In genomic region chr16:77212736-77213541, GRCh38 we compare ENCODE assay signal across 8 cellular contexts. TPM values are rescaled to one million over a fixed set of nuclear protein-coding genes. Genes with fewer than 3 reads are reported as not detected.
DNase-seq lines count a peak whose midpoint lies in the region; ATAC-seq and TF ChIP-seq lines count a peak whose summit lies in the region.

No MANE protein-coding gene starts in this region.

- H3K4me3 ChIP-seq in A673 (ENCODE audit: low read depth, low read length, poor library complexity, severe bottlenecking), result peak overlapping the region; percentile 57
- peak overlapping the region; percentile 79 for H3K4me3 ChIP-seq in neural cell (ENCODE audit: low read length)
- H3K4me3 ChIP-seq in testis, result peak overlapping the region; percentile 56 to 66

- no peaks in the 10 kb centered on the region for H4K20me1 ChIP-seq in neural cell (ENCODE audit: insufficient read depth)

- ATAC-seq in GM18867 (IDR thresholded peaks at IDR 0.05; ENCODE audit: unreplicated experiment) (peak; percentile 67), HG03097 (IDR thresholded peaks at IDR 0.05; ENCODE audit: low FRiP score, unreplicated experiment) (peak; percentile 66), esophagus mucosa (peak; percentile 86)

- 17 to 39% methylated on average over 10 to 55 of the region's 62 CpGs for WGBS in testis, 2 donors

- no peaks in the 10 kb centered on the region for H3F3A ChIP-seq in neural cell (ENCODE audit: insufficient read depth, low read length, poor library complexity, severe bottlenecking)

- DNase-seq in A673 (ENCODE audit: low spot score) (peak; percentile 67), NCI-H748 treated with DMSO at 0.1 percent for 48 hours (lab: John Stamatoyannopoulos, UW) (peak; percentile 19), testis (peak; percentile 71)
- peak; percentile 74 for DNase-seq in activated CD8-positive, alpha-beta memory T cell treated with anti-CD3 and anti-CD28 coated beads, Interleukin-2, amount 50 U/mL, for 4 hours

- H2AFZ ChIP-seq in neural cell (ENCODE audit: low read depth, low read length), result peak overlapping the region; percentile 87

- H3K9me3 ChIP-seq in A673 (ENCODE audit: low read depth, low read length, poor library complexity, severe bottlenecking) (no peaks in the 10 kb centered on the region), neural cell (ENCODE audit: low read length) (no peaks in the 10 kb centered on the region), testis (no peaks in the 10 kb centered on the region)

- no peak overlapping the region for H3K27ac ChIP-seq in A673 (ENCODE audit: low read depth, low read length, poor library complexity, severe bottlenecking)
- H3K27ac ChIP-seq in neural cell (ENCODE audit: low read length), result peak overlapping the region; percentile 42
- H3K27ac ChIP-seq in testis, result peak overlapping the region; percentile 10 to 83

- H3K79me2 ChIP-seq in neural cell (replicated peaks; ENCODE audit: insufficient read depth, low read length), result no peaks in the 10 kb centered on the region

- no peak for TF ChIP-seq CTCF in A673 (conservative IDR thresholded peaks at IDR 0.05; ENCODE audit: low read depth, low read length)
- no peak for TF ChIP-seq CTCF in neural cell (IDR thresholded peaks at IDR 0.05; ENCODE audit: poor library complexity, severe bottlenecking)
- no peak for TF ChIP-seq CTCF in testis (IDR thresholded peaks at IDR 0.05)

- no peak for TF ChIP-seq POLR2A in testis (IDR thresholded peaks at IDR 0.05)

- H3K4me1 ChIP-seq in A673 (ENCODE audit: insufficient read depth, low read length, poor library complexity, severe bottlenecking) (peaks cover 4% of the 10 kb centered on the region), testis (no peaks in the 10 kb centered on the region)

- no peak for TF ChIP-seq EP300 in neural cell (conservative IDR thresholded peaks at IDR 0.05; ENCODE audit: poor library complexity, severe bottlenecking)

- H3K36me3 ChIP-seq in A673 (ENCODE audit: insufficient read depth, low read length, poor library complexity, severe bottlenecking), result no peaks in the 10 kb centered on the region
- no peaks in the 10 kb centered on the region for H3K36me3 ChIP-seq in neural cell (ENCODE audit: insufficient read depth, low read length)
- no peaks in the 10 kb centered on the region for H3K36me3 ChIP-seq in testis (ENCODE audit: low read depth, missing control alignments)

- no peak for TF ChIP-seq RAD21 in neural cell (conservative IDR thresholded peaks at IDR 0.05)

- no peaks in the 10 kb centered on the region for H3K9me2 ChIP-seq in neural cell (ENCODE audit: insufficient read depth, low read length)

- intact Hi-C loops in A673 (cut with micrococcal nuclease; ENCODE audit: unreplicated experiment), result no loop called here
- intact Hi-C loops in testis (cut with DNase I; ENCODE audit: low total_unique reads), result no loop called here

- H3K4me2 ChIP-seq in neural cell (ENCODE audit: low read length), result no peak overlapping the region

- peak overlapping the region; percentile 74 for H3K9ac ChIP-seq in neural cell (ENCODE audit: low read length)

- CTCF ChIA-PET in A673 (lab: Charles Lee), result no interaction called here

- H3K27me3 ChIP-seq in A673 (replicated peaks; ENCODE audit: insufficient read depth, low read depth, low read length, poor library complexity) (peaks cover 4% of the 10 kb centered on the region), neural cell (ENCODE audit: insufficient read depth, low read depth, low read length) (peaks cover 5% of the 10 kb centered on the region), testis (no peaks in the 10 kb centered on the region)

- POLR2A ChIA-PET in A673 (lab: Charles Lee; ENCODE audit: low non-redundant PET), result no interaction called here

- BruUV-seq in A673 (replicated peaks; lab: Mats Ljungman, UMichigan), result no TSS peak

TF ChIP-seq in neural cell, 6 proteins besides CTCF, POLR2A, EP300 and RAD21:
- TF ChIP-seq POLR2AphosphoS5 (IDR thresholded peaks at IDR 0.05) (peak; percentile 72), TAF1 (IDR thresholded peaks at IDR 0.05; ENCODE audit: low read depth) (no peak), EZH2 (IDR thresholded peaks at IDR 0.05; ENCODE audit: borderline replicate concordance, insufficient read depth, low read length, poor library complexity, severe bottlenecking) (no peak), MXI1 (conservative IDR thresholded peaks at IDR 0.05; ENCODE audit: poor library complexity, severe bottlenecking) (no peak), REST (IDR thresholded peaks at IDR 0.05; ENCODE audit: borderline replicate concordance) (no peak), SMC3 (conservative IDR thresholded peaks at IDR 0.05; ENCODE audit: poor library complexity) (no peak)

RNA-seq across cellular contexts. Expression of gene SYCE1L, which starts 13.7 kb away (rescaled TPM):
- total RNA-seq in A673 (2021), result 0.63 TPM in 1 of 2 replicates, not detected in the other
- total RNA-seq in esophagus mucosa, result 6.0 TPM
- polyA plus RNA-seq in neural cell, result 1.7 and 3.4 TPM in 2 replicates
- polyA minus RNA-seq in neural cell, result 2.3 TPM in 1 of 2 replicates, not detected in the other
- 1 to 10 TPM; 7.8 to 7.9 TPM for total RNA-seq in testis
- polyA plus RNA-seq in testis (ENCODE audit: insufficient read depth, low read depth, low replicate concordance), result 20.7 TPM

RNA-seq across cellular contexts. Expression of gene MON1B, which starts 21.9 kb away (rescaled TPM):
- total RNA-seq in A673 (2021) (42.9 and 44.1 TPM in 2 replicates), esophagus mucosa (29.0 TPM), testis (10 to 100 TPM; 25.4 to 30.5 TPM)
- polyA plus RNA-seq in neural cell (11.6 and 12.2 TPM in 2 replicates), testis (ENCODE audit: insufficient read depth, low read depth, low replicate concordance) (18.6 TPM)
- 15.1 and 15.9 TPM in 2 replicates for polyA minus RNA-seq in neural cell

Comparison
In these comparisons a context has a peak if more than half of its experiments do, and no peak if none do; other contexts are left out.
1. DNase-seq: peak in every context shown above with its lines; median percentile 74 in activated CD8-positive, alpha-beta memory T cell treated with anti-CD3 and anti-CD28 coated beads, Interleukin-2, amount 50 U/mL, for 4 hours; 71 in testis; 67 in A673; 19 in NCI-H748 treated with DMSO at 0.1 percent for 48 hours.